Comparison of ENCODE assay signal across 16 cellular contexts in the genomic region with DNA sequence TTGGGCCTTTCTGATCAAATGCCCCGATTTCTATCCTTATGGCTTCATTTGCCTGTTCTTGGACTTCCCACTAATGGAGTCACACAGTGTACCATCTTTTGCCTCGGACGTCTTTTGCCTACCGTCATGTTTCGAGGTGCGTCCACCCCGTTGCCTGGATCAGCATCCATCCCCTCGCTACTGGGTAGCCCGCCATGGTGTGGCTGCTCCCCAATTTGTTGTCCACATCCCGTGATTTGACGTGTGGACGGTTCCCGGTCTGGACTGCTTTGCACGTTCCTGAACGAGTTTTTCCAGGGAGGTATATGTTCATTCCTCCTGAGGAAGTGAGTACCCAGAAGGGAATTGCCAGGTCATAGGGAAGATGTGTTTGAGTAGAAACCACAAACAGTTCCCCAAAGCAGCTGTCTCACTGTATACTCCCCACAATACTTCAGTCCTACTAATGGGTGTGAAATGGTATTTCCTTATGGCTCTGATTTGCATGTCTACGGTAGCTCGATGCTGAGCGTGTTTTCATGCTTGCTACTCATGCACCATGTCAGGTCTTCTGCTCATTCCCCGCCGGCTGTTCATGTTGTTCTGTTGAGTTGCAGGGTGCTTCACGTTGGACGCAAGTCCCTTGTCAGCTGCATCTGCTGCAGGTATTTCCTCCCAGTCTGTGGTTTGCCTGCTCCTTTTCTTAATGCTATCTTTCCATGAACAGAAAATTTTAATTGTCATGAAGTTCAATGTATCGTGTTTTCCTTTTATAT.
"Had no signal": no experiment of that assay in that cellular context is flagged by ENCODE, and none has a peak within 500 bp of the region (broad histone marks: within the 10 kb centered on the region; RNA-seq: fewer than 3 reads in every experiment).

No MANE protein-coding gene starts in this region.

- H3K9me3 ChIP-seq: mucosa of descending colon, testis, upper lobe of right lung had no signal

- H3K36me3 Mint-ChIP-seq: naive thymus-derived CD8-positive, alpha-beta T cell; stimulated activated effector memory CD8-positive, alpha-beta T cell treated with anti-CD3 and anti-CD28 coated beads, Interleukin-12 subunit alpha, Interleukin-12 subunit beta, amount 100 ng/mL, for 72 hours had no signal

- H3K27me3 ChIP-seq: hepatocyte, testis, tibial nerve, upper lobe of right lung had no signal

- ATAC-seq: mucosa of descending colon; naive thymus-derived CD8-positive, alpha-beta T cell; stimulated activated effector memory CD8-positive, alpha-beta T cell treated with anti-CD3 and anti-CD28 coated beads, Interleukin-12 subunit alpha, Interleukin-12 subunit beta, amount 100 ng/mL, for 72 hours; stimulated activated naive CD8-positive, alpha-beta T cell treated with anti-CD3 and anti-CD28 coated beads, Interleukin-15, Interleukin-2, amounts not matched to agents 100 U/mL and 50 U/mL, for 24 hours; upper lobe of right lung had no signal

- H2AFZ ChIP-seq: hepatocyte had no signal

- H3K4me1 Mint-ChIP-seq: stimulated activated effector memory CD8-positive, alpha-beta T cell treated with anti-CD3 and anti-CD28 coated beads, Interleukin-12 subunit alpha, Interleukin-12 subunit beta, amount 100 ng/mL, for 72 hours had no signal

- H3K9me3 Mint-ChIP-seq: dendritic cell treated with granulocyte-macrophage colony-stimulating factor and Interleukin-4, amounts not matched to agents 40 ng/mL and 50 ng/mL, for 4 days had no signal

- H3K4me3 ChIP-seq: hepatocyte, mucosa of descending colon, smooth muscle cell, testis, tibial nerve, upper lobe of right lung had no signal

- H3K4me2 ChIP-seq: hepatocyte, smooth muscle cell had no signal

- H3K27ac Mint-ChIP-seq: dendritic cell treated with granulocyte-macrophage colony-stimulating factor and Interleukin-4, amounts not matched to agents 40 ng/mL and 50 ng/mL, for 4 days; naive thymus-derived CD8-positive, alpha-beta T cell; stimulated activated effector memory CD8-positive, alpha-beta T cell treated with anti-CD3 and anti-CD28 coated beads, Interleukin-12 subunit alpha, Interleukin-12 subunit beta, amount 100 ng/mL, for 72 hours had no signal

- H3K79me2 ChIP-seq: hepatocyte had no signal

- H3K36me3 ChIP-seq: tibial nerve, upper lobe of right lung had no signal

- DNase-seq: cerebellar nuclear complex; erythroblast; foreskin melanocyte; kidney glomerular epithelial cell; mucosa of descending colon; naive thymus-derived CD8-positive, alpha-beta T cell; stimulated activated CD4-positive, alpha-beta T cell treated with anti-CD3 and anti-CD28 coated beads, Interleukin-4, amount 100 ng/mL, for 1 hour; stimulated activated CD8-positive, alpha-beta memory T cell treated with anti-CD3 and anti-CD28 coated beads, Interleukin-4, amount 100 ng/mL, for 48 hours; stimulated activated naive CD8-positive, alpha-beta T cell treated with anti-CD3 and anti-CD28 coated beads, Interleukin-15, Interleukin-2, amounts not matched to agents 100 U/mL and 50 U/mL, for 24 hours; testis; upper lobe of right lung had no signal

- H3K4me3 Mint-ChIP-seq: dendritic cell treated with granulocyte-macrophage colony-stimulating factor and Interleukin-4, amounts not matched to agents 40 ng/mL and 50 ng/mL, for 4 days; naive thymus-derived CD8-positive, alpha-beta T cell; stimulated activated effector memory CD8-positive, alpha-beta T cell treated with anti-CD3 and anti-CD28 coated beads, Interleukin-12 subunit alpha, Interleukin-12 subunit beta, amount 100 ng/mL, for 72 hours had no signal

- H3K27me3 Mint-ChIP-seq: dendritic cell treated with granulocyte-macrophage colony-stimulating factor and Interleukin-4, amounts not matched to agents 40 ng/mL and 50 ng/mL, for 4 days had no signal

- H3K27ac ChIP-seq: hepatocyte, testis, tibial nerve, upper lobe of right lung had no signal

- H3K4me1 ChIP-seq: upper lobe of right lung had no signal
